8 cellular contexts compared by ENCODE assay signal in the genomic region with DNA sequence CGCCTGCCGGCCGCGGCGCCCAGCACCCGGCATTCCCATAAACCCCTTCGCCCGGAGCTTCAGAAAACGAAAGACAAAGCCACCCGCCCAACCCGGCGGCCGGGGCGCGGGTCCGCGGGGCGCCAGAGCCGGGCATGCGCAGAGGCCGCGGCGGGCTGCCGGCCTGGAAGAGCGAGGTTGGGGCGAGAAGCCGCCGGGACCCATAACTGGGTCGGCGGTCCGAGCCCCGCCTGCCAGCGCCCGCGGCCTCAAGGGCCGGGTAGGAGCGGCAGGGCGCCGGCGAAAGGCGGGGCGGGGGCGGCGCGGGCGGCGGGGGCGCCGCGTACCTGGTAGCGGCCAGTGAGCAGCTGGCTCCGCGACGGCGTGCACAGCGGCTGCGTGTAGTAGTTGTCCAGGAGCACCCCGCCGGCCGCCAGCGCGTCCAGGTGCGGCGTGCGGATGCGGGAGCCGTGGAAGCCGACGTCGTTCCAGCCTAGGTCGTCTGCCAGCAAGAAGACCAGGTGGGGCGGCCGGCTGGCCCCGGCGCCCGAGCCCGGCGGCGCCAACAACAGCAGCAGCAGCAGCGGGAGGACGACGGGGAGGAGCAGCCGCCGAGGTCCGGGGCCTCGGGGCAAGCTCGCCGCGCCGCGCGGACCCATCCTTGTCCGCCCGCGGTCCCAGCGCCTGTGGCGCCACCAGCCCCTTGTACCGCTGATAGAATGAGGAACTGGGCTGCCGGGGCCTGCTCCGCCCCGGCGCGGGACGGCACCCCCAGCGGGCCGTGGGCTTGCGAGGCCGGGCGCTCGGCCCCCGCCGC. TPM values are rescaled to one million over a fixed set of nuclear protein-coding genes. Genes with fewer than 3 reads are reported as not detected.
A peak's percentile ranks its signal among the peaks of the same experiment; 100 is the strongest.
DNase-seq lines count a peak whose midpoint lies in the region; ATAC-seq and TF ChIP-seq lines count a peak whose summit lies in the region.

Gene ARSB, minus strand, starts transcription at position 700 of the 796 bp plus-strand sequence. Its CDS starts 62 bp downstream, at position 638.

- 0 to 1% methylated on average over 100 to 112 of the region's 112 CpGs for WGBS in esophagus, 2 donors

- peak within 1 kb of the TSS; percentile 97 for H2AFZ ChIP-seq in PC-3 (ENCODE audit: low read length)

- no peaks in the 10 kb centered on the region for H3K9me2 ChIP-seq in PC-3 (replicated peaks; ENCODE audit: low read length)

- H4K20me1 ChIP-seq in PC-3 (ENCODE audit: low read length), result no peaks in the 10 kb centered on the region

- H3K27me3 ChIP-seq in PC-3 (ENCODE audit: low read length) (no peaks in the 10 kb centered on the region), esophagus (ENCODE audit: control insufficient read depth in 1 of 2, insufficient read depth in 2 of 2, low read length in 2 of 2) (no peaks in the 10 kb centered on the region), muscle layer of colon (ENCODE audit: control insufficient read depth in 1 of 2, insufficient read depth in 2 of 2, low read length in 2 of 2) (no peaks in the 10 kb centered on the region)

- 0 out of 2 replicates have a peak, but pooled peaks have one; percentile 18 for TF ChIP-seq CTCF in PC-3 (conservative IDR thresholded peaks at IDR 0.05; ENCODE audit: low read depth, low read length)

- H3K4me1 Mint-ChIP-seq in activated T-cell treated with anti-CD3 and anti-CD28 coated beads, Interleukin-2, amount 50 U/mL, for 24 hours (ENCODE audit: low read depth), result peaks cover 45% of the 10 kb centered on the region

- intact Hi-C loops in PC-3 (cut with micrococcal nuclease), result no loop called here

- H3K9ac ChIP-seq in PC-3 (ENCODE audit: low read length) (peak within 1 kb of the TSS; percentile 80), muscle layer of colon (ENCODE audit: low read length) (peak within 1 kb of the TSS; percentile 76)

- TF ChIP-seq EP300 in Ishikawa (IDR thresholded peaks at IDR 0.05; ENCODE audit: borderline replicate concordance), result no peak

- H3K9me3 Mint-ChIP-seq in activated T-cell treated with anti-CD3 and anti-CD28 coated beads, Interleukin-2, amount 50 U/mL, for 24 hours, result no peaks in the 10 kb centered on the region

- peak within 1 kb of the TSS; percentile 97 for H3K4me2 ChIP-seq in PC-3 (ENCODE audit: low read length)

- H3K27me3 Mint-ChIP-seq in activated T-cell treated with anti-CD3 and anti-CD28 coated beads, Interleukin-2, amount 50 U/mL, for 24 hours, result no peaks in the 10 kb centered on the region

- H3K36me3 ChIP-seq in PC-3 (ENCODE audit: low read depth, low read length), result no peaks in the 10 kb centered on the region
- no peaks in the 10 kb centered on the region for H3K36me3 ChIP-seq in esophagus (ENCODE audit: control insufficient read depth in 2 of 2, insufficient read depth in 2 of 2, low read length in 1 of 2)
- H3K36me3 ChIP-seq in muscle layer of colon (ENCODE audit: insufficient read depth, low read length), result no peaks in the 10 kb centered on the region

- DNase-seq in DMS153 (lab: John Stamatoyannopoulos, UW) (peak; percentile 58), PC-3 (peak; percentile 83)
- peak; percentile 88 for DNase-seq in activated T-cell treated with anti-CD3 and anti-CD28 coated beads, Interleukin-2, amount 50 U/mL, for 24 hours
- peak; percentile 54 to 76 for DNase-seq in stimulated activated CD8-positive, alpha-beta memory T cell treated with anti-CD3 and anti-CD28 coated beads, Interleukin-7, amount 100 ng/mL, for 4 hours (ENCODE audit: low read depth in 2 of 2)

- CTCF ChIA-PET in PC-3 (lab: Charles Lee), result interaction anchor here (0.7 to 1.2 kb wide), 2 partner anchors 40 to 263 kb away, joined by 3 read pairs; no protein-coding TSS in a partner anchor

- peaks cover 35% of the 10 kb centered on the region for H3K4me1 ChIP-seq in PC-3 (ENCODE audit: insufficient read depth, low read length)
- H3K4me1 ChIP-seq in esophagus (ENCODE audit: control insufficient read depth in 2 of 2, insufficient read depth in 2 of 2, low read length in 1 of 2), result no peaks in the 10 kb centered on the region
- H3K4me1 ChIP-seq in muscle layer of colon (ENCODE audit: insufficient read depth, low read length), result peaks cover 20% of the 10 kb centered on the region

- H3K27ac Mint-ChIP-seq in activated T-cell treated with anti-CD3 and anti-CD28 coated beads, Interleukin-2, amount 50 U/mL, for 24 hours, result peak within 1 kb of the TSS; percentile 99

- no peaks in the 10 kb centered on the region for H3K79me2 ChIP-seq in PC-3 (ENCODE audit: low read length)

- no peak for TF ChIP-seq RAD21 in Ishikawa (IDR thresholded peaks at IDR 0.05; ENCODE audit: low read depth)

- H3K4me3 Mint-ChIP-seq in activated T-cell treated with anti-CD3 and anti-CD28 coated beads, Interleukin-2, amount 50 U/mL, for 24 hours, result peak within 1 kb of the TSS; percentile 91

- no TSS peak for BruUV-seq in PC-3 (replicated peaks; lab: Mats Ljungman, UMichigan)

- no peaks in the 10 kb centered on the region for H3F3A ChIP-seq in PC-3 (ENCODE audit: low read length, unreplicated experiment)

- peaks cover 2% of the 10 kb centered on the region for H3K36me3 Mint-ChIP-seq in activated T-cell treated with anti-CD3 and anti-CD28 coated beads, Interleukin-2, amount 50 U/mL, for 24 hours (ENCODE audit: low read depth)

- H3K9me3 ChIP-seq in PC-3 (ENCODE audit: low read length), result no peaks in the 10 kb centered on the region
- H3K9me3 ChIP-seq in esophagus (ENCODE audit: control insufficient read depth in 2 of 2, insufficient read depth in 1 of 2, low read depth in 1 of 2, low read length in 1 of 2), result no peaks in the 10 kb centered on the region
- H3K9me3 ChIP-seq in muscle layer of colon (ENCODE audit: low read length), result no peaks in the 10 kb centered on the region

- ATAC-seq in GM21576 (IDR thresholded peaks at IDR 0.05; ENCODE audit: unreplicated experiment), result peak; percentile 51
- peak; percentile 73 for ATAC-seq in PC-3

- POLR2A ChIA-PET in PC-3 (lab: Charles Lee; ENCODE audit: unreplicated experiment), result interaction anchor here (0.6 to 0.8 kb wide), 2 partner anchors 337 to 1334 kb away, joined by 4 to 5 read pairs; no protein-coding TSS in a partner anchor

- H3K4me3 ChIP-seq in PC-3 (ENCODE audit: low read length) (peak within 1 kb of the TSS; percentile 82), esophagus (ENCODE audit: low read depth in 1 of 2, low read length in 2 of 2) (peak within 1 kb of the TSS; percentile 71 to 94), muscle layer of colon (ENCODE audit: low read depth in 1 of 2, low read length in 2 of 2) (peak within 1 kb of the TSS; percentile 54 to 73)

- peak within 1 kb of the TSS; percentile 61 for H3K27ac ChIP-seq in PC-3 (ENCODE audit: low read length)
- H3K27ac ChIP-seq in esophagus (ENCODE audit: low read depth in 2 of 2, low read length in 1 of 2), result peak within 1 kb of the TSS; percentile 94 to 98
- H3K27ac ChIP-seq in muscle layer of colon (ENCODE audit: low read depth, low read length), result peak within 1 kb of the TSS; percentile 89

TF ChIP-seq in Ishikawa, 13 proteins besides CTCF, POLR2A, EP300 and RAD21:
- TF ChIP-seq CREB1 (IDR thresholded peaks at IDR 0.05; ENCODE audit: low read depth) (no peak), TEAD4 (IDR thresholded peaks at IDR 0.05) (0 out of 2 replicates have a peak, but pooled peaks have one; percentile 9), EGR1 (IDR thresholded peaks at IDR 0.05) (peak; percentile 51), MAX (IDR thresholded peaks at IDR 0.05) (0 out of 2 replicates have a peak, but pooled peaks have one; percentile 6), YY1 (IDR thresholded peaks at IDR 0.05; ENCODE audit: low read depth) (peak; percentile 37; the same call in 1 of the 2 replicates), ZBTB7A (IDR thresholded peaks at IDR 0.05; ENCODE audit: low read depth) (no peak), USF1 (IDR thresholded peaks at IDR 0.05) (0 out of 2 replicates have a peak, but pooled peaks have one; percentile 9), CEBPB (IDR thresholded peaks at IDR 0.05) (no peak), NFIC (IDR thresholded peaks at IDR 0.05) (no peak)

RNA-seq across cellular contexts. Expression of gene ARSB, which starts in this region (rescaled TPM):
- total RNA-seq in PC-3 (2014; rRNA removed), result 7.1 and 8.1 TPM in 2 replicates
- 1 to 10 TPM in 1 of 2 donors, under 1 TPM in 1; 0.61 to 1.7 TPM for polyA plus RNA-seq in esophagus

Comparison
In these comparisons a context has a peak if more than half of its experiments do, and no peak if none do; other contexts are left out.
1. Peak in every context shown above with its lines: DNase-seq, ATAC-seq, H3K4me3 ChIP-seq and H3K27ac ChIP-seq.